8 cellular contexts compared by ENCODE assay signal in genomic region chr17:14070344-14071007, GRCh38. TPM values are rescaled to one million over a fixed set of nuclear protein-coding genes. Genes with fewer than 3 reads are reported as not detected.
DNase-seq lines count a peak whose midpoint lies in the region; ATAC-seq and TF ChIP-seq lines count a peak whose summit lies in the region.

No MANE protein-coding gene starts in this region.

- peak overlapping the region; percentile 75 for H3K4me2 ChIP-seq in IMR-90 (ENCODE audit: low read depth, low read length)

- no peak overlapping the region for H4K5ac ChIP-seq in IMR-90 (ENCODE audit: low read depth, low read length)

- H3K9ac ChIP-seq in IMR-90 (ENCODE audit: low read depth, low read length) (no peak overlapping the region), mucosa of stomach (ENCODE audit: low read length) (no peak overlapping the region)

- H3K9me1 ChIP-seq in IMR-90 (ENCODE audit: insufficient read depth, low read length), result peaks cover 9% of the 10 kb centered on the region; the same call in 1 of the 2 replicates

- no peaks in the 10 kb centered on the region; the same call in 1 of the 2 replicates for H4K20me1 ChIP-seq in IMR-90 (ENCODE audit: insufficient read depth, low read length)

- no peak overlapping the region for H4K8ac ChIP-seq in IMR-90 (ENCODE audit: low read depth in 2 of 2, low read length in 2 of 2)

- no peak overlapping the region for H3K56ac ChIP-seq in IMR-90 (ENCODE audit: extremely low read depth, insufficient read depth, low read length)

- H3K9me3 ChIP-seq in IMR-90 (ENCODE audit: control insufficient read depth, insufficient read depth, low read length) (no peaks in the 10 kb centered on the region), mucosa of stomach (ENCODE audit: control insufficient read depth, low read length) (no peaks in the 10 kb centered on the region), adrenal gland (replicated peaks in 1 of 3) (no peaks in the 10 kb centered on the region)

- H2AK5ac ChIP-seq in IMR-90 (ENCODE audit: low read depth, low read length), result no peak overlapping the region

- no peak overlapping the region for H4K91ac ChIP-seq in IMR-90 (ENCODE audit: insufficient read depth, low read depth, low read length)

- no TSS peak for BruUV-seq in IMR-90 (replicated peaks; lab: Mats Ljungman, UMichigan)

- no peaks in the 10 kb centered on the region for H3K27me3 ChIP-seq in ACC112 (ENCODE audit: insufficient read depth, low read length)
- H3K27me3 ChIP-seq in IMR-90 (ENCODE audit: control insufficient read depth, insufficient read depth, low read length), result no peaks in the 10 kb centered on the region
- H3K27me3 ChIP-seq in mucosa of stomach (ENCODE audit: control insufficient read depth, insufficient read depth, low read length), result no peaks in the 10 kb centered on the region
- H3K27me3 ChIP-seq in adrenal gland, result no peaks in the 10 kb centered on the region

- TF ChIP-seq POLR2A in IMR-90 (IDR thresholded peaks at IDR 0.05; ENCODE audit: low read depth, low read length), result no peak
- no peak for TF ChIP-seq POLR2A in adrenal gland (IDR thresholded peaks at IDR 0.05)

- H3K79me1 ChIP-seq in IMR-90 (ENCODE audit: low read depth in 1 of 2, low read length in 2 of 2), result peaks cover 33 to 60% of the 10 kb centered on the region in 2 experiments

- H3K14ac ChIP-seq in IMR-90 (replicated peaks; ENCODE audit: low read depth, low read length), result no peak overlapping the region

- WGBS in IMR-90 (ENCODE audit: extremely low coverage in 2 of 2, insufficient read length in 1 of 2), 2 experiments, result 67% methylated on average over 1 of the region's 6 CpGs; no CpG with 5 or more reads in 1 of the 2 experiments
- WGBS in adrenal gland, 4 donors, result 69 to 79% (median 74%) methylated on average over 6 of the region's 6 CpGs

- H3K18ac ChIP-seq in IMR-90 (ENCODE audit: low read depth, low read length), result no peak overlapping the region

- H2BK20ac ChIP-seq in IMR-90 (ENCODE audit: low read depth, low read length), result no peak overlapping the region

- H3K36me3 Mint-ChIP-seq in chondrocyte (ENCODE audit: low read depth), result peaks cover 6% of the 10 kb centered on the region

- peaks cover 15% of the 10 kb centered on the region for H3K4me1 ChIP-seq in ACC112 (ENCODE audit: control insufficient read depth, insufficient read depth, low read length, unreplicated experiment)
- H3K4me1 ChIP-seq in IMR-90 (ENCODE audit: control insufficient read depth, insufficient read depth, low read length), result peaks cover 3% of the 10 kb centered on the region
- H3K4me1 ChIP-seq in mucosa of stomach (ENCODE audit: control insufficient read depth, insufficient read depth, low read length), result peaks cover 15% of the 10 kb centered on the region
- peaks cover 13 to 20% of the 10 kb centered on the region in 2 donors for H3K4me1 ChIP-seq in adrenal gland (replicated peaks in 1 of 2)

- intact Hi-C loops in IMR-90 (cut with micrococcal nuclease), result no loop called here
- intact Hi-C loops in adrenal gland (cut with DNase I), result no loop called here

- no peak overlapping the region for H2BK120ac ChIP-seq in IMR-90 (ENCODE audit: low read depth, low read length)

- TF ChIP-seq CTCF in IMR-90 (conservative IDR thresholded peaks at IDR 0.05; ENCODE audit: low read depth, low read length) (no peak), chondrocyte (IDR thresholded peaks at IDR 0.05) (no peak), adrenal gland (IDR thresholded peaks at IDR 0.05) (no peak)

- peak overlapping the region; percentile 96 for H3K4me3 Mint-ChIP-seq in chondrocyte (ENCODE audit: unreplicated experiment)

- H3K4me1 Mint-ChIP-seq in chondrocyte (ENCODE audit: low read depth), result peaks cover 35% of the 10 kb centered on the region

- CTCF ChIA-PET in IMR-90 (lab: Yijun Ruan, JAX), result interaction anchor here (1.3 kb wide), 1 partner anchor 9 kb away, joined by 3 read pairs; no protein-coding TSS in a partner anchor

- no peak overlapping the region for H3K27ac Mint-ChIP-seq in chondrocyte (ENCODE audit: unreplicated experiment)

- H2AFZ ChIP-seq in ACC112 (ENCODE audit: low read length, unreplicated experiment) (no peak overlapping the region), IMR-90 (replicated peaks; ENCODE audit: low read length, poor library complexity) (no peak overlapping the region)

- DNase-seq in IMR-90 (no peak), chondrocyte (ENCODE audit: low spot score) (no peak), NOMO-1 treated with dmso at 0.1 percent for 144 hours (lab: John Stamatoyannopoulos, UW; ENCODE audit: unreplicated experiment) (no peak), adrenal gland (no peak)
- DNase-seq in stimulated activated CD4-positive, alpha-beta T cell treated with anti-CD3 and anti-CD28 coated beads, Interleukin-2, amount 100 ng/mL, for 24 hours, result no peak

- H3K9me3 Mint-ChIP-seq in chondrocyte (ENCODE audit: low read depth), result peaks cover 3% of the 10 kb centered on the region

- no peak overlapping the region for H2BK5ac ChIP-seq in IMR-90 (ENCODE audit: low read depth, low read length, poor library complexity, severe bottlenecking)

- peaks cover 69% of the 10 kb centered on the region for H3K79me2 ChIP-seq in ACC112 (ENCODE audit: control insufficient read depth, insufficient read depth, low read length, unreplicated experiment)

- POLR2A ChIA-PET in IMR-90 (lab: Charles Lee; ENCODE audit: unreplicated experiment), result no interaction called here

- H3K23ac ChIP-seq in IMR-90 (ENCODE audit: low read depth, low read length), result no peak overlapping the region; the same call in 1 of the 2 replicates

- dilution Hi-C loops in IMR-90 (cut with HindIII; ENCODE audit: low sequenced_read_pairs, unreplicated experiment), result no loop called here

- no peak overlapping the region for H2BK15ac ChIP-seq in IMR-90 (ENCODE audit: low read depth, low read length)

- H3K27ac ChIP-seq in ACC112 (ENCODE audit: low read depth, low read length) (no peak overlapping the region), IMR-90 (ENCODE audit: insufficient read depth, low read length) (no peak overlapping the region), adrenal gland (no peak overlapping the region)

- H3K4ac ChIP-seq in IMR-90 (ENCODE audit: low read depth, low read length), result no peak overlapping the region

- H3K27me3 Mint-ChIP-seq in chondrocyte (ENCODE audit: low read depth), result no peaks in the 10 kb centered on the region

- H3K36me3 ChIP-seq in ACC112 (ENCODE audit: insufficient read depth, low read length) (peaks cover 10% of the 10 kb centered on the region), IMR-90 (ENCODE audit: control insufficient read depth, insufficient read depth, low read length) (no peaks in the 10 kb centered on the region; the same call in 1 of the 2 replicates), mucosa of stomach (ENCODE audit: control insufficient read depth, insufficient read depth, low read length) (no peaks in the 10 kb centered on the region), adrenal gland (replicated peaks in 1 of 2) (peaks cover 0 to 10% of the 10 kb centered on the region in 2 donors)

- TF ChIP-seq RAD21 in IMR-90 (IDR thresholded peaks at IDR 0.05; ENCODE audit: low read length), result no peak

- no peak overlapping the region for H2AK9ac ChIP-seq in IMR-90 (replicated peaks; ENCODE audit: low read depth, low read length, poor library complexity)

- peak overlapping the region; percentile 100 for H3K4me3 ChIP-seq in ACC112 (ENCODE audit: low read depth, low read length)
- H3K4me3 ChIP-seq in IMR-90 (ENCODE audit: insufficient read depth, low read depth, low read length), result no peak overlapping the region; the same call in none of the 2 replicates
- H3K4me3 ChIP-seq in mucosa of stomach (ENCODE audit: low read length), result peak overlapping the region; percentile 99
- H3K4me3 ChIP-seq in adrenal gland, result peak overlapping the region in 2 of 4 donors; percentile 83 to 88

- no peak for ATAC-seq in IMR-90 (ENCODE audit: low read depth)
- no peak for ATAC-seq in activated CD4-positive, CD25-positive, alpha-beta regulatory T cell treated with anti-CD3 and anti-CD28 coated beads, Interleukin-2, amount 50 U/mL, for 24 hours

- in situ Hi-C loops in IMR-90 (cut with MboI; ENCODE audit: low sequenced_read_pairs), result no loop called here

TF ChIP-seq in IMR-90, 13 proteins besides CTCF, POLR2A, EP300 and RAD21 (continues in another document):
- TF ChIP-seq MAZ (IDR thresholded peaks at IDR 0.05; ENCODE audit: borderline replicate concordance, low read depth, low read length) (no peak), MXI1 (IDR thresholded peaks at IDR 0.05; ENCODE audit: borderline replicate concordance, low read depth, low read length) (no peak), CHD1 (IDR thresholded peaks at IDR 0.05; ENCODE audit: low read depth, low read length) (no peak), USF2 (IDR thresholded peaks at IDR 0.05; ENCODE audit: low read depth, low read length) (no peak), RCOR1 (IDR thresholded peaks at IDR 0.05; ENCODE audit: insufficient replicate concordance, low read length) (no peak), FOS (IDR thresholded peaks at IDR 0.05; ENCODE audit: low read depth, low read length) (no peak), ELK1 (IDR thresholded peaks at IDR 0.05; ENCODE audit: borderline replicate concordance, low read depth, low read length) (no peak), CEBPB (IDR thresholded peaks at IDR 0.05; ENCODE audit: low read depth, low read length) (no peak), BHLHE40 (IDR thresholded peaks at IDR 0.05; ENCODE audit: low read depth, low read length) (no peak), MAFK (IDR thresholded peaks at IDR 0.05; ENCODE audit: low read depth, low read length) (no peak)

RNA-seq across cellular contexts. Expression of gene COX10, which starts 1.2 kb away (rescaled TPM):
- total RNA-seq in IMR-90 (2012; rRNA removed), result 10.3 and 16.1 TPM in 2 replicates
- polyA plus RNA-seq in IMR-90 (2012; rRNA removed), result 12.2 and 15.4 TPM in 2 replicates
- polyA plus RNA-seq in IMR-90 (2012; cell fraction: cytosol; rRNA removed), result 5.2 and 8.6 TPM in 2 replicates
- 8.2 and 8.5 TPM in 2 replicates for polyA plus RNA-seq in IMR-90 (2012; cell fraction: nucleus; rRNA removed; ENCODE audit: low replicate concordance)
- total RNA-seq in chondrocyte, result 12.6 to 14.6 TPM (median 13.3 TPM) in 3 replicates
- 10 to 100 TPM; 11.0 to 33.9 (median 14.7) TPM for total RNA-seq in adrenal gland
- polyA plus RNA-seq in adrenal gland, result 10 to 100 TPM in 2 of 3 donors, 1 to 10 TPM in 1; 6.8 to 25.6 (median 10.3) TPM
